ENCODE assay signal across 8 cellular contexts in genomic region chr5:176536132-176536901, GRCh38. TPM values are rescaled to one million over a fixed set of nuclear protein-coding genes. Genes with fewer than 3 reads are reported as not detected.
A peak's percentile ranks its signal among the peaks of the same experiment; 100 is the strongest.
DNase-seq lines count a peak whose midpoint lies in the region; ATAC-seq and TF ChIP-seq lines count a peak whose summit lies in the region.

No MANE protein-coding gene starts in this region.

- H3K4me3 ChIP-seq in CD4-positive, alpha-beta memory T cell (ENCODE audit: low read length in 2 of 2) = peak overlapping the region; percentile 89 to 100

- peaks cover 11% of the 10 kb centered on the region for H3K36me3 ChIP-seq in CD4-positive, alpha-beta memory T cell (ENCODE audit: insufficient read depth, low read length)

- no peaks in the 10 kb centered on the region for H3K27me3 Mint-ChIP-seq in CD4-positive, alpha-beta memory T cell
- H3K27me3 Mint-ChIP-seq in chondrocyte (ENCODE audit: low read depth) = no peaks in the 10 kb centered on the region

- peak overlapping the region; percentile 98 for H3K27ac ChIP-seq in CD4-positive, alpha-beta memory T cell (ENCODE audit: low read depth, low read length)

- intact Hi-C loops in CD4-positive, alpha-beta memory T cell (cut with micrococcal nuclease) = loop anchor here (2.0 to 5.0 kb wide), 4 partner anchors 38 to 471 kb away; partner anchors contain the start of gene UIMC1

- H3K27me3 ChIP-seq in CD4-positive, alpha-beta memory T cell (ENCODE audit: insufficient read depth, low read length) = no peaks in the 10 kb centered on the region

- peaks cover 0 to 5% (median 0%) of the 10 kb centered on the region in 8 donors for H3K9me3 Mint-ChIP-seq in CD4-positive, alpha-beta memory T cell
- H3K9me3 Mint-ChIP-seq in chondrocyte (ENCODE audit: low read depth) = no peaks in the 10 kb centered on the region

- no peaks in the 10 kb centered on the region for H3K9me3 ChIP-seq in CD4-positive, alpha-beta memory T cell (ENCODE audit: control insufficient read depth in 1 of 2, low read length in 2 of 2)

- CTCF ChIA-PET in CD4-positive, alpha-beta memory T cell (lab: Charles Lee; ENCODE audit: partially characterized antibody) = interaction anchor here (0.9 to 4.0 kb wide), 11 partner anchors 7 to 119 kb away, joined by 3 to 33 read pairs (median 7); partner anchors contain the start of genes CLTB, FAF2 and TSPAN17

- H3K4me1 ChIP-seq in CD4-positive, alpha-beta memory T cell (ENCODE audit: insufficient read depth, low read length) = peaks cover 74% of the 10 kb centered on the region

- TF ChIP-seq POLR2A in GM18505 (IDR thresholded peaks at IDR 0.05; ENCODE audit: borderline replicate concordance, extremely low read depth, insufficient read depth, insufficient read length) = no peak

- H3K4me1 Mint-ChIP-seq in CD4-positive, alpha-beta memory T cell = peaks cover 46 to 80% (median 59%) of the 10 kb centered on the region in 4 donors
- peaks cover 54% of the 10 kb centered on the region for H3K4me1 Mint-ChIP-seq in chondrocyte (ENCODE audit: low read depth)

- ATAC-seq in GM21723 (IDR thresholded peaks at IDR 0.05; ENCODE audit: unreplicated experiment) = peak; percentile 26
- no peak for ATAC-seq in GM18505 (IDR thresholded peaks at IDR 0.05; ENCODE audit: unreplicated experiment)

- peak overlapping the region; percentile 96 to 100 (median 98) for H3K27ac Mint-ChIP-seq in CD4-positive, alpha-beta memory T cell
- H3K27ac Mint-ChIP-seq in chondrocyte (ENCODE audit: unreplicated experiment) = peak overlapping the region; percentile 85

- peak; percentile 80 to 88 (median 84) for DNase-seq in CD4-positive, alpha-beta memory T cell
- DNase-seq in NCI-H2107 treated with DMSO at 0.1 percent for 48 hours (lab: John Stamatoyannopoulos, UW; ENCODE audit: unreplicated experiment) = peak; percentile 14
- peak; percentile 79 for DNase-seq in activated CD4-positive, CD25-positive, alpha-beta regulatory T cell treated with anti-CD3 and anti-CD28 coated beads, Interleukin-2, amount 50 U/mL, for 72 hours
- peak; percentile 90 for DNase-seq in chondrocyte (ENCODE audit: low spot score)
- DNase-seq in kidney tubule cell (ENCODE audit: low spot score) = peak; percentile 74
- peak; percentile 60 to 63 for DNase-seq in stimulated activated CD4-positive, alpha-beta T cell treated with anti-CD3 and anti-CD28 coated beads, Interleukin-15, amount 100 ng/mL, for 1 hour (ENCODE audit: low read depth in 1 of 2, low spot score in 1 of 2)

- no peak for TF ChIP-seq CTCF in chondrocyte (IDR thresholded peaks at IDR 0.05)

- H3K4me3 Mint-ChIP-seq in CD4-positive, alpha-beta memory T cell = peak overlapping the region; percentile 97 to 100 (median 98)
- H3K4me3 Mint-ChIP-seq in chondrocyte (ENCODE audit: unreplicated experiment) = peak overlapping the region; percentile 91

- peaks cover 12 to 46% of the 10 kb centered on the region in 2 donors for H3K36me3 Mint-ChIP-seq in CD4-positive, alpha-beta memory T cell
- no peaks in the 10 kb centered on the region for H3K36me3 Mint-ChIP-seq in chondrocyte (ENCODE audit: low read depth)

- POLR2A ChIA-PET in CD4-positive, alpha-beta memory T cell (lab: Charles Lee; ENCODE audit: partially characterized antibody) = interaction anchor here (0.8 to 20.1 kb wide), 27 partner anchors 6 to 905 kb away, joined by 3 to 533 read pairs (median 5); partner anchors contain the start of genes CDHR2, CLTB, FAF2 and HIGD2A

RNA-seq across cellular contexts. Expression of gene RNF44, which starts 0.9 kb away (rescaled TPM):
- 100 to 1,000 TPM; 247 to 262 TPM for total RNA-seq in CD4-positive, alpha-beta memory T cell
- 1 to 10 TPM; 1.1 to 7.1 TPM for polyA plus RNA-seq in CD4-positive, alpha-beta memory T cell
- 21.9 to 24.7 TPM (median 24.3 TPM) in 3 replicates for total RNA-seq in chondrocyte

RNA-seq across cellular contexts. Expression of gene CDHR2, which starts 12.8 kb away (rescaled TPM):
- 1 to 10 TPM; 2.9 TPM for total RNA-seq in CD4-positive, alpha-beta memory T cell
- not detected for polyA plus RNA-seq in CD4-positive, alpha-beta memory T cell
- 0.40 to 1.5 TPM (median 0.46 TPM) in 3 replicates for total RNA-seq in chondrocyte

Comparison
In these comparisons a context has a peak if more than half of its experiments do, and no peak if none do; other contexts are left out.
1. DNase-seq: peak in every context shown above with its lines; median percentile 90 in chondrocyte; 84 in CD4-positive, alpha-beta memory T cell; 79 in activated CD4-positive, CD25-positive, alpha-beta regulatory T cell treated with anti-CD3 and anti-CD28 coated beads, Interleukin-2, amount 50 U/mL, for 72 hours; 74 in kidney tubule cell; 62 in stimulated activated CD4-positive, alpha-beta T cell treated with anti-CD3 and anti-CD28 coated beads, Interleukin-15, amount 100 ng/mL, for 1 hour; 14 in NCI-H2107 treated with DMSO at 0.1 percent for 48 hours.